Comparison of ENCODE assay signal across 29 cellular contexts in genomic region chr13:93945621-93946020, GRCh38.
"Had no signal": no experiment of that assay in that cellular context is flagged by ENCODE, and none has a peak within 500 bp of the region (broad histone marks: within the 10 kb centered on the region; RNA-seq: fewer than 3 reads in every experiment).

No MANE protein-coding gene starts in this region.

- H3K4me1 ChIP-seq: lower lobe of right lung, prostate gland, suprapubic skin, uterus had no signal

- H3K36me3 Mint-ChIP-seq: mesothelial cell of epicardium; naive thymus-derived CD4-positive, alpha-beta T cell; natural killer cell treated with Interleukin-12 subunit alpha and Interleukin-12 subunit beta and Interleukin-15 and Interleukin-18, amount 100 ng/mL, for 72 hours; stimulated activated effector memory CD8-positive, alpha-beta T cell treated with anti-CD3 and anti-CD28 coated beads, Interleukin-12 subunit alpha, Interleukin-12 subunit beta, amount 100 ng/mL, for 72 hours had no signal

- H3K27me3 Mint-ChIP-seq: natural killer cell treated with Interleukin-12 subunit alpha and Interleukin-12 subunit beta and Interleukin-15 and Interleukin-18, amount 100 ng/mL, for 72 hours had no signal

- H3K9me3 ChIP-seq: lower lobe of right lung, mucosa of descending colon, ovary, prostate gland, suprapubic skin, thoracic aorta, tibial artery, uterus had no signal

- DNase-seq: hippocampal formation; kidney glomerular epithelial cell; left cardiac atrium; lower lobe of right lung; mammary epithelial cell; mesendoderm; mucosa of descending colon; naive thymus-derived CD4-positive, alpha-beta T cell; ovary; retina; right cardiac atrium; stimulated activated CD4-positive, alpha-beta T cell treated with anti-CD3 and anti-CD28 coated beads, Interleukin-12 subunit alpha, Interleukin-12 subunit beta, amount 100 ng/mL, for 4 hours; stimulated activated CD4-positive, alpha-beta T cell treated with anti-CD3 and anti-CD28 coated beads, Interleukin-15, amount 100 ng/mL, for 24 hours; stimulated activated CD4-positive, alpha-beta T cell treated with anti-CD3 and anti-CD28 coated beads, Interleukin-4, amount 100 ng/mL, for 24 hours; stimulated activated naive CD4-positive, alpha-beta T cell; tibial artery; trophoblast cell; uterus had no signal

- H3K4me1 Mint-ChIP-seq: naive thymus-derived CD4-positive, alpha-beta T cell; stimulated activated effector memory CD8-positive, alpha-beta T cell treated with anti-CD3 and anti-CD28 coated beads, Interleukin-12 subunit alpha, Interleukin-12 subunit beta, amount 100 ng/mL, for 72 hours had no signal

- ATAC-seq: left cardiac atrium; left lobe of liver; lower lobe of right lung; mucosa of descending colon; naive thymus-derived CD4-positive, alpha-beta T cell; natural killer cell treated with Interleukin-12 subunit alpha and Interleukin-12 subunit beta and Interleukin-15 and Interleukin-18, amount 100 ng/mL, for 72 hours; right cardiac atrium; sciatic nerve; stimulated activated effector memory CD8-positive, alpha-beta T cell treated with anti-CD3 and anti-CD28 coated beads, Interleukin-12 subunit alpha, Interleukin-12 subunit beta, amount 100 ng/mL, for 72 hours had no signal

- FAIRE-seq: keratinocyte had no signal

- H3K9me3 Mint-ChIP-seq: mesothelial cell of epicardium; natural killer cell treated with Interleukin-12 subunit alpha and Interleukin-12 subunit beta and Interleukin-15 and Interleukin-18, amount 100 ng/mL, for 72 hours; stimulated activated effector memory CD8-positive, alpha-beta T cell treated with anti-CD3 and anti-CD28 coated beads, Interleukin-12 subunit alpha, Interleukin-12 subunit beta, amount 100 ng/mL, for 72 hours; stimulated activated naive CD8-positive, alpha-beta T cell treated with anti-CD3 and anti-CD28 coated beads, Interleukin-15, Interleukin-2, amounts not matched to agents 100 ng/mL and 50 ng/mL, for 24 hours had no signal

- H3K4me3 ChIP-seq: lower lobe of right lung, mucosa of descending colon, ovary, prostate gland, skin epidermis, suprapubic skin, thoracic aorta, tibial artery, uterus had no signal

- H3K27me3 ChIP-seq: ovary, suprapubic skin, tibial artery, uterus had no signal

- H3K36me3 ChIP-seq: lower lobe of right lung, ovary, prostate gland, suprapubic skin, thoracic aorta, tibial artery, uterus had no signal

- H3K4me3 Mint-ChIP-seq: mesothelial cell of epicardium; naive thymus-derived CD4-positive, alpha-beta T cell; natural killer cell treated with Interleukin-12 subunit alpha and Interleukin-12 subunit beta and Interleukin-15 and Interleukin-18, amount 100 ng/mL, for 72 hours; stimulated activated effector memory CD8-positive, alpha-beta T cell treated with anti-CD3 and anti-CD28 coated beads, Interleukin-12 subunit alpha, Interleukin-12 subunit beta, amount 100 ng/mL, for 72 hours; stimulated activated naive CD8-positive, alpha-beta T cell treated with anti-CD3 and anti-CD28 coated beads, Interleukin-15, Interleukin-2, amounts not matched to agents 100 ng/mL and 50 ng/mL, for 24 hours had no signal

- H3K27ac Mint-ChIP-seq: mesothelial cell of epicardium; naive thymus-derived CD4-positive, alpha-beta T cell; natural killer cell treated with Interleukin-12 subunit alpha and Interleukin-12 subunit beta and Interleukin-15 and Interleukin-18, amount 100 ng/mL, for 72 hours; stimulated activated effector memory CD8-positive, alpha-beta T cell treated with anti-CD3 and anti-CD28 coated beads, Interleukin-12 subunit alpha, Interleukin-12 subunit beta, amount 100 ng/mL, for 72 hours; stimulated activated naive CD8-positive, alpha-beta T cell treated with anti-CD3 and anti-CD28 coated beads, Interleukin-15, Interleukin-2, amounts not matched to agents 100 ng/mL and 50 ng/mL, for 24 hours had no signal

- H3K27ac ChIP-seq: lower lobe of right lung, ovary, prostate gland, skin epidermis, suprapubic skin, thoracic aorta, tibial artery, uterus had no signal
